26 cellular contexts compared by ENCODE assay signal in the genomic region with DNA sequence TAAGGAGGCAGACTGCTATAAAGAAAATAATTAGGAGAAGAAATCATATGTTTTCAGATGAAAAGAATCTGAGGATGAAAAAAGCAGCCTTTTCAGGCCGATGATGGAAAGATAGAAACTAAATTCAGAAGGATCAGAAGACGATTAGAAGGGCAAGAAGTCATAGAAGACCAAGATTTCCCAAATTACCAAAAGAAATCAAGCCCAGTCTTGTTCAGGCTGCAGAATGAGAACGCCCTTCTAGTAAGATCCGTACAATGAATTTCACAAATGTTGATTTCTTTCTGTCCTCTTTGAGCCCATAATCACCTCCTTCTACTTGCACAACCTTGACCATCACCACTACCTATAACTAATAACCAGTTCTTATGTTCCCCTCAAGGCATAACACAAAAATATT.
"Had no signal": no experiment of that assay in that cellular context is flagged by ENCODE, and none has a peak within 500 bp of the region (broad histone marks: within the 10 kb centered on the region; RNA-seq: fewer than 3 reads in every experiment).

No MANE protein-coding gene starts in this region.

- H3K27ac Mint-ChIP-seq: immature natural killer cell; naive thymus-derived CD4-positive, alpha-beta T cell; nephron; stimulated activated effector memory CD8-positive, alpha-beta T cell treated with anti-CD3 and anti-CD28 coated beads, Interleukin-12 subunit alpha, Interleukin-12 subunit beta, amount 100 ng/mL, for 72 hours had no signal

- H3K36me3 ChIP-seq: esophagus muscularis mucosa, prostate gland, right atrium auricular region, tibial artery, upper lobe of left lung had no signal

- H3K27ac ChIP-seq: esophagus muscularis mucosa, prostate gland, right atrium auricular region, testis, tibial artery, upper lobe of left lung had no signal

- DNase-seq: cerebellar nuclear complex; cortex of kidney; effector CD4-positive, alpha-beta T cell; foreskin melanocyte; glutamatergic neuron; hypothalamus; immature natural killer cell; left ventricle myocardium superior; mesenchymal stem cell; midbrain; naive thymus-derived CD4-positive, alpha-beta T cell; nucleus accumbens; stimulated activated CD4-positive, alpha-beta T cell treated with anti-CD3 and anti-CD28 coated beads, Interleukin-2, amount 100 ng/mL, for 24 hours; stimulated activated CD4-positive, alpha-beta T cell treated with anti-CD3 and anti-CD28 coated beads, Interleukin-4, amount 100 ng/mL, for 24 hours; stimulated activated naive CD8-positive, alpha-beta T cell treated with anti-CD3 and anti-CD28 coated beads, Interleukin-15, Interleukin-2, amounts not matched to agents 100 U/mL and 50 U/mL, for 24 hours; substantia nigra; testis; tibial artery; upper lobe of left lung had no signal

- H3K4me3 Mint-ChIP-seq: immature natural killer cell; naive thymus-derived CD4-positive, alpha-beta T cell; nephron; stimulated activated effector memory CD8-positive, alpha-beta T cell treated with anti-CD3 and anti-CD28 coated beads, Interleukin-12 subunit alpha, Interleukin-12 subunit beta, amount 100 ng/mL, for 72 hours had no signal

- H3K9me3 ChIP-seq: esophagus muscularis mucosa, prostate gland, right atrium auricular region, testis, tibial artery, upper lobe of left lung had no signal

- H3K36me3 Mint-ChIP-seq: immature natural killer cell; naive thymus-derived CD4-positive, alpha-beta T cell; stimulated activated effector memory CD8-positive, alpha-beta T cell treated with anti-CD3 and anti-CD28 coated beads, Interleukin-12 subunit alpha, Interleukin-12 subunit beta, amount 100 ng/mL, for 72 hours had no signal

- H3K27me3 ChIP-seq: esophagus muscularis mucosa, right atrium auricular region, testis, tibial artery, upper lobe of left lung had no signal

- H3K4me3 ChIP-seq: esophagus muscularis mucosa, lung, prostate gland, right atrium auricular region, testis, tibial artery, upper lobe of left lung had no signal

- H3K4me1 Mint-ChIP-seq: immature natural killer cell; naive thymus-derived CD4-positive, alpha-beta T cell; nephron; stimulated activated effector memory CD8-positive, alpha-beta T cell treated with anti-CD3 and anti-CD28 coated beads, Interleukin-12 subunit alpha, Interleukin-12 subunit beta, amount 100 ng/mL, for 72 hours had no signal

- H3K4me1 ChIP-seq: esophagus muscularis mucosa, prostate gland, right atrium auricular region, testis, tibial artery, upper lobe of left lung had no signal

- ATAC-seq: left ventricle myocardium superior; naive thymus-derived CD4-positive, alpha-beta T cell; sciatic nerve; stimulated activated effector memory CD8-positive, alpha-beta T cell treated with anti-CD3 and anti-CD28 coated beads, Interleukin-12 subunit alpha, Interleukin-12 subunit beta, amount 100 ng/mL, for 72 hours; stimulated activated naive CD8-positive, alpha-beta T cell treated with anti-CD3 and anti-CD28 coated beads, Interleukin-15, Interleukin-2, amounts not matched to agents 100 U/mL and 50 U/mL, for 24 hours had no signal

- H3K9me3 Mint-ChIP-seq: immature natural killer cell; naive thymus-derived CD4-positive, alpha-beta T cell; stimulated activated effector memory CD8-positive, alpha-beta T cell treated with anti-CD3 and anti-CD28 coated beads, Interleukin-12 subunit alpha, Interleukin-12 subunit beta, amount 100 ng/mL, for 72 hours had no signal
